Comparison of ENCODE assay signal across 10 cellular contexts in genomic region chr7:74467876-74468275, GRCh38. TPM values are rescaled to one million over a fixed set of nuclear protein-coding genes. Genes with fewer than 3 reads are reported as not detected.
"Had no signal": no experiment of that assay in that cellular context is flagged by ENCODE, and none has a peak within 500 bp of the region (broad histone marks: within the 10 kb centered on the region; RNA-seq: fewer than 3 reads in every experiment).

No MANE protein-coding gene starts in this region.

- H3K27ac Mint-ChIP-seq: activated CD4-positive, alpha-beta memory T cell treated with anti-CD3 and anti-CD28 coated beads, Interleukin-2, amount 10 ng/mL, durations not matched to agents 7 days and 5 days; activated naive CD8-positive, alpha-beta T cell treated with anti-CD3 and anti-CD28 coated beads, Interleukin-2, amount 50 U/mL, for 24 hours; immature natural killer cell had no signal

- H3K4me1 ChIP-seq: ascending aorta had no signal

- ATAC-seq: activated naive CD8-positive, alpha-beta T cell treated with anti-CD3 and anti-CD28 coated beads, Interleukin-2, amount 50 U/mL, for 24 hours had no signal

- H3K27me3 ChIP-seq: ascending aorta, transverse colon had no signal

- H3K36me3 Mint-ChIP-seq: immature natural killer cell had no signal

- H3K4me3 ChIP-seq: ascending aorta, transverse colon had no signal

- H3K4me1 Mint-ChIP-seq: activated naive CD8-positive, alpha-beta T cell treated with anti-CD3 and anti-CD28 coated beads, Interleukin-2, amount 50 U/mL, for 24 hours; immature natural killer cell had no signal

- H3K27me3 Mint-ChIP-seq: activated CD4-positive, alpha-beta memory T cell treated with anti-CD3 and anti-CD28 coated beads, Interleukin-2, amount 10 ng/mL, durations not matched to agents 7 days and 5 days; activated naive CD8-positive, alpha-beta T cell treated with anti-CD3 and anti-CD28 coated beads, Interleukin-2, amount 50 U/mL, for 24 hours had no signal

- H3K4me3 Mint-ChIP-seq: activated CD4-positive, alpha-beta memory T cell treated with anti-CD3 and anti-CD28 coated beads, Interleukin-2, amount 10 ng/mL, durations not matched to agents 7 days and 5 days; activated naive CD8-positive, alpha-beta T cell treated with anti-CD3 and anti-CD28 coated beads, Interleukin-2, amount 50 U/mL, for 24 hours; immature natural killer cell; neural crest cell had no signal

- H3K27ac ChIP-seq: ascending aorta had no signal

- DNase-seq: activated CD4-positive, alpha-beta memory T cell treated with anti-CD3 and anti-CD28 coated beads, Interleukin-2, amount 10 ng/mL, durations not matched to agents 7 days and 5 days; activated naive CD4-positive, alpha-beta T cell treated with Interleukin-2 at 50 U/mL for 16 hours; activated naive CD8-positive, alpha-beta T cell treated with anti-CD3 and anti-CD28 coated beads, Interleukin-2, amount 50 U/mL, for 24 hours; immature natural killer cell; mammary epithelial cell; stimulated activated CD4-positive, alpha-beta T cell treated with anti-CD3 and anti-CD28 coated beads, Interleukin-4, amount 100 ng/mL, for 4 hours; T-helper 9 cell; transverse colon had no signal

- H3K36me3 ChIP-seq: ascending aorta, transverse colon had no signal

- H3K9me3 ChIP-seq: ascending aorta, transverse colon had no signal

- H3K9me3 Mint-ChIP-seq: activated CD4-positive, alpha-beta memory T cell treated with anti-CD3 and anti-CD28 coated beads, Interleukin-2, amount 10 ng/mL, durations not matched to agents 7 days and 5 days; activated naive CD8-positive, alpha-beta T cell treated with anti-CD3 and anti-CD28 coated beads, Interleukin-2, amount 50 U/mL, for 24 hours; immature natural killer cell; neural crest cell had no signal

RNA-seq across cellular contexts. Expression of gene GTF2IRD1, which starts 14.2 kb away (rescaled TPM):
- polyA plus RNA-seq: immature natural killer cell had no signal
